Comparison of ENCODE assay signal across 20 cellular contexts in the genomic region with DNA sequence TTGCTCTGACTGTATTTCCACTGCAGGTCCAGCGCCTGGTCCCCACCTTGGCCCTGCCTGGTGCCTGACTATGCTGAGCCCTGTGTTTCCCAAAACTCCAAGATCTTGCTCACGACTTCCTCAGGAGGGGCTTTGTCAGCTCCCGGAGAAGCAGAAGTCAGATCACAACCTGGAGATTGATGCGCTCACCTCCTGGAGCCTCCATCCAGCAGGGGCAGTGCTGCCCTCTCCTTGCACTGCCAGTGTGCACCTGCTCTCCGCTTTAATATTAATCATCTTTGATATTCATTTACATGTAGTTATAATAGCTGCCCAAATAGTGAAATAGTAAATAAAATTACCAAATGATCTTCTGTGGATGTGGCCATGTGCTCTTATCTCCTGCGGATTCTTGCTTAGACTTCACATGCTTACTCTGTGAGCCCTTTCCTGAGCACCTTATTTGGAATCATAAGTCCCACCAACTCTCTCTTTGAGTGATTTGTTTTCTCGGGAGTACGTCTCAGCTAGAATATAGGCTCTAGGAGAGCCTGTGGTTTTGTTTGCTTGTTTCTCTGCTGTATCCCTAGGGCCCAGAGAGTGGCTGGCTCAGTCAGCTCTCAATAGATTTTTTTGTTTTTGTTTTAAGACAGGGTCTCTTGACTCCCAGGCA. TPM values are rescaled to one million over a fixed set of nuclear protein-coding genes. Genes with fewer than 3 reads are reported as not detected.
DNase-seq lines count a peak whose midpoint lies in the region; ATAC-seq, FAIRE-seq and TF ChIP-seq lines count a peak whose summit lies in the region.
"Had no signal": no experiment of that assay in that cellular context is flagged by ENCODE, and none has a peak within 500 bp of the region (broad histone marks: within the 10 kb centered on the region; RNA-seq: fewer than 3 reads in every experiment).

No MANE protein-coding gene starts in this region.

- CTCF ChIA-PET in A549 (lab: Yijun Ruan, JAX) (interaction anchor here (0.6 to 4.8 kb wide), 6 partner anchors 9 to 340 kb away, joined by 3 to 25 read pairs (median 4); no protein-coding TSS in a partner anchor), Calu3 (lab: Charles Lee) (interaction anchor here (0.7 kb wide), 1 partner anchor 18 kb away, joined by 3 read pairs; no protein-coding TSS in a partner anchor)
- CTCF ChIA-PET in CD8-positive, alpha-beta memory T cell (lab: Charles Lee) = interaction anchor here (1.0 to 1.4 kb wide), 2 partner anchors 10 to 13 kb away, joined by 3 to 4 read pairs; no protein-coding TSS in a partner anchor

- H3K27ac ChIP-seq in A549 (no peak overlapping the region), lower lobe of right lung (no peak overlapping the region)
- H3K27ac ChIP-seq in CD8-positive, alpha-beta memory T cell (ENCODE audit: low read depth, low read length) = no peak overlapping the region
- H3K27ac ChIP-seq: spleen, stomach had no signal

- H3K27me3 Mint-ChIP-seq in CD8-positive, alpha-beta memory T cell = no peaks in the 10 kb centered on the region
- H3K27me3 Mint-ChIP-seq in T-helper 17 cell (no peaks in the 10 kb centered on the region), Calu3 (ENCODE audit: unreplicated experiment) (no peaks in the 10 kb centered on the region)
- H3K27me3 Mint-ChIP-seq: activated CD4-positive, alpha-beta T cell treated with anti-CD3 and anti-CD28 coated beads, Interleukin-2, amount 10 ng/mL, durations not matched to agents 24 days and 14 days; activated naive CD4-positive, alpha-beta T cell treated with anti-CD3 and anti-CD28 coated beads, Interleukin-2, amount 10 ng/mL, durations not matched to agents 7 days and 5 days had no signal

- DNase-seq in A549 (ENCODE audit: low read depth in 1 of 2, low spot score in 1 of 2) (no peak), T-helper 17 cell (no peak), lower lobe of right lung (peak; percentile 17), Calu3 (no peak)
- DNase-seq in CD8-positive, alpha-beta memory T cell = no peak
- DNase-seq in activated CD4-positive, alpha-beta T cell treated with anti-CD3 and anti-CD28 coated beads, Interleukin-2, amount 50 U/mL, for 1 hour = no peak
- DNase-seq: activated CD4-positive, alpha-beta T cell treated with anti-CD3 and anti-CD28 coated beads, Interleukin-2, amount 10 ng/mL, durations not matched to agents 24 days and 14 days; activated naive CD4-positive, alpha-beta T cell treated with anti-CD3 and anti-CD28 coated beads, Interleukin-2, amount 10 ng/mL, durations not matched to agents 7 days and 5 days; COR-L47; NCI-H1417; NCI-H524 treated with DMSO at 0.1 percent for 48 hours; spleen; stimulated activated CD4-positive, alpha-beta T cell treated with anti-CD3 and anti-CD28 coated beads, Interleukin-4, amount 100 ng/mL, for 4 hours; stomach had no signal

- ATAC-seq in A549 = peak; percentile 64 to 67; a peak in 4 of 6 replicates
- ATAC-seq in T-helper 17 cell = no peak
- ATAC-seq in lower lobe of right lung = no peak
- ATAC-seq in HG03159 (IDR thresholded peaks at IDR 0.05; ENCODE audit: unreplicated experiment) = no peak
- no peak for ATAC-seq in GM18870 (IDR thresholded peaks at IDR 0.05; ENCODE audit: unreplicated experiment)

- no peak overlapping the region for H3K4me3 ChIP-seq in A549
- no peak overlapping the region for H3K4me3 ChIP-seq in CD8-positive, alpha-beta memory T cell (ENCODE audit: low read length)
- H3K4me3 ChIP-seq in lower lobe of right lung = no peak overlapping the region
- H3K4me3 ChIP-seq: spleen, stomach had no signal

- no peaks in the 10 kb centered on the region for H3K9me3 Mint-ChIP-seq in CD8-positive, alpha-beta memory T cell
- H3K9me3 Mint-ChIP-seq in Calu3 (ENCODE audit: low read depth, unreplicated experiment) = no peaks in the 10 kb centered on the region
- H3K9me3 Mint-ChIP-seq: activated CD4-positive, alpha-beta T cell treated with anti-CD3 and anti-CD28 coated beads, Interleukin-2, amount 10 ng/mL, durations not matched to agents 24 days and 14 days; activated naive CD4-positive, alpha-beta T cell treated with anti-CD3 and anti-CD28 coated beads, Interleukin-2, amount 10 ng/mL, durations not matched to agents 7 days and 5 days had no signal

- H3K9me3 ChIP-seq in A549 (no peaks in the 10 kb centered on the region), T-helper 17 cell (ENCODE audit: control insufficient read depth, low read length, poor library complexity, severe bottlenecking) (no peaks in the 10 kb centered on the region), lower lobe of right lung (no peaks in the 10 kb centered on the region)
- H3K9me3 ChIP-seq in CD8-positive, alpha-beta memory T cell (ENCODE audit: low read length) = no peaks in the 10 kb centered on the region
- H3K9me3 ChIP-seq: neutrophil, spleen, stomach had no signal

- POLR2A ChIA-PET in A549 (lab: Yijun Ruan, JAX) = interaction anchor here (0.8 kb wide), 1 partner anchor 18 kb away, joined by 3 read pairs; no protein-coding TSS in a partner anchor
- POLR2A ChIA-PET in CD8-positive, alpha-beta memory T cell (lab: Charles Lee) = interaction anchor here (0.5 to 0.6 kb wide), 3 partner anchors 21 to 136 kb away, joined by 3 to 8 read pairs (median 3); no protein-coding TSS in a partner anchor

- no peak for TF ChIP-seq EP300 in A549 (IDR thresholded peaks at IDR 0.05)

- H3K4me1 ChIP-seq in A549 (peaks cover 10% of the 10 kb centered on the region), lower lobe of right lung (peaks cover 25% of the 10 kb centered on the region)
- H3K4me1 ChIP-seq in CD8-positive, alpha-beta memory T cell (ENCODE audit: insufficient read depth, low read length) = peaks cover 14% of the 10 kb centered on the region

- no peaks in the 10 kb centered on the region for H3K36me3 ChIP-seq in CD8-positive, alpha-beta memory T cell (ENCODE audit: insufficient read depth, low read length)
- H3K36me3 ChIP-seq in lower lobe of right lung = peaks cover 13% of the 10 kb centered on the region

- no peak for TF ChIP-seq POLR2A in A549 (IDR thresholded peaks at IDR 0.05; ENCODE audit: low read length)

- no peak overlapping the region for H3K4me2 ChIP-seq in A549

- no peak for FAIRE-seq in A549 (lab: Jason Lieb, UNC)
- FAIRE-seq: astrocyte, TTC549 had no signal

- H3K36me3 Mint-ChIP-seq in CD8-positive, alpha-beta memory T cell = peaks cover 0 to 33% (median 5%) of the 10 kb centered on the region in 3 donors
- H3K36me3 Mint-ChIP-seq in T-helper 17 cell (ENCODE audit: low read depth) (peaks cover 6% of the 10 kb centered on the region), Calu3 (ENCODE audit: insufficient read depth, unreplicated experiment) (peaks cover 7% of the 10 kb centered on the region)

- no TSS peak for BruUV-seq in Calu3 (replicated peaks; lab: Mats Ljungman, UMichigan)

- TF ChIP-seq RAD21 in A549 (conservative IDR thresholded peaks at IDR 0.05 in 1 of 2, IDR thresholded peaks at IDR 0.05 in 1 of 2) = no peak

- H3K4me3 Mint-ChIP-seq in CD8-positive, alpha-beta memory T cell = no peak overlapping the region
- peak overlapping the region; percentile 43 for H3K4me3 Mint-ChIP-seq in T-helper 17 cell
- no peak overlapping the region for H3K4me3 Mint-ChIP-seq in Calu3 (ENCODE audit: low read depth, unreplicated experiment)
- H3K4me3 Mint-ChIP-seq: activated CD4-positive, alpha-beta T cell treated with anti-CD3 and anti-CD28 coated beads, Interleukin-2, amount 10 ng/mL, durations not matched to agents 24 days and 14 days; activated naive CD4-positive, alpha-beta T cell treated with anti-CD3 and anti-CD28 coated beads, Interleukin-2, amount 10 ng/mL, durations not matched to agents 7 days and 5 days had no signal

- H3K4me1 Mint-ChIP-seq in CD8-positive, alpha-beta memory T cell = peaks cover 41 to 63% (median 47%) of the 10 kb centered on the region in 3 donors
- H3K4me1 Mint-ChIP-seq in T-helper 17 cell = peaks cover 32% of the 10 kb centered on the region
- peaks cover 11% of the 10 kb centered on the region for H3K4me1 Mint-ChIP-seq in Calu3 (ENCODE audit: low read depth, unreplicated experiment)

- H3K27ac Mint-ChIP-seq in CD8-positive, alpha-beta memory T cell = peak overlapping the region in 5 of 8 donors; percentile 8 to 84 (median 66)
- H3K27ac Mint-ChIP-seq in T-helper 17 cell (no peak overlapping the region), Calu3 (ENCODE audit: unreplicated experiment) (no peak overlapping the region)
- H3K27ac Mint-ChIP-seq: activated CD4-positive, alpha-beta T cell treated with anti-CD3 and anti-CD28 coated beads, Interleukin-2, amount 10 ng/mL, durations not matched to agents 24 days and 14 days; activated naive CD4-positive, alpha-beta T cell treated with anti-CD3 and anti-CD28 coated beads, Interleukin-2, amount 10 ng/mL, durations not matched to agents 7 days and 5 days had no signal

- 88% methylated on average over 8 of the region's 8 CpGs for WGBS in A549 (ENCODE audit: missing lambda C conversion rate)

- H3K27me3 ChIP-seq in CD8-positive, alpha-beta memory T cell (ENCODE audit: insufficient read depth, low read length, poor library complexity, severe bottlenecking) = no peaks in the 10 kb centered on the region
- no peaks in the 10 kb centered on the region for H3K27me3 ChIP-seq in lower lobe of right lung (ENCODE audit: low read depth)
- H3K27me3 ChIP-seq: neutrophil, spleen, stomach had no signal

- intact Hi-C loops in lower lobe of right lung (cut with DNase I) (no loop called here), Calu3 (cut with micrococcal nuclease; ENCODE audit: unreplicated experiment) (no loop called here)

- TF ChIP-seq CTCF in A549 (IDR thresholded peaks at IDR 0.05) (no peak), lower lobe of right lung (IDR thresholded peaks at IDR 0.05) (no peak), Calu3 (IDR thresholded peaks at IDR 0.05; ENCODE audit: unreplicated experiment) (no peak)

RNA-seq across cellular contexts. Expression of a gene that starts 17.4 kb away (rescaled TPM):
- polyA plus RNA-seq in A549 (2011; rRNA removed) (6.9 and 10.9 TPM in 2 replicates), A549 (2017; fragmentation: RNase III; extraction: RNeasy Plus Mini Kit Qiagen cat#74134 plus additional on column Dnase treatment) (11.0 to 12.0 TPM (median 11.4 TPM) in 3 replicates)
- 13.0 and 14.9 TPM in 2 replicates for polyA plus RNA-seq in A549 (2012; cell fraction: cytosol; rRNA removed)
- 12.1 and 13.4 TPM in 2 replicates for polyA plus RNA-seq in A549 (2012; cell fraction: nucleus; rRNA removed)
- polyA minus RNA-seq in A549 (2011; rRNA and poly(A)+ RNA removed) = 12.1 and 12.8 TPM in 2 replicates
- 10 to 100 TPM; 30.4 to 30.9 TPM for total RNA-seq in CD8-positive, alpha-beta memory T cell
- polyA plus RNA-seq in CD8-positive, alpha-beta memory T cell = 9.1 TPM
- total RNA-seq in T-helper 17 cell (10 to 100 TPM; 28.4 to 33.2 TPM), lower lobe of right lung (27.8 TPM), Calu3 (2022) (37.0 and 38.5 TPM in 2 replicates)

RNA-seq across cellular contexts. Expression of a gene that starts 43.8 kb away (rescaled TPM):
- polyA plus RNA-seq in A549 (2011; rRNA removed) (not detected in 2 replicates), A549 (2017; fragmentation: RNase III; extraction: RNeasy Plus Mini Kit Qiagen cat#74134 plus additional on column Dnase treatment) (0.26 TPM in 1 of 3 replicates, not detected in the others)
- polyA plus RNA-seq in A549 (2012; cell fraction: cytosol; rRNA removed) = 0.08 and 0.19 TPM in 2 replicates
- 0.67 and 1.3 TPM in 2 replicates for polyA plus RNA-seq in A549 (2012; cell fraction: nucleus; rRNA removed)
- not detected in 2 replicates for polyA minus RNA-seq in A549 (2011; rRNA and poly(A)+ RNA removed)
- 1 to 10 TPM in 1 of 2 experiments, under 1 TPM in 1; 0.57 to 1.0 TPM for total RNA-seq in CD8-positive, alpha-beta memory T cell
- 4.0 TPM for polyA plus RNA-seq in CD8-positive, alpha-beta memory T cell
- total RNA-seq in T-helper 17 cell (1 to 10 TPM; 6.4 to 6.8 TPM), lower lobe of right lung (20.1 TPM), Calu3 (2022) (2.2 and 4.9 TPM in 2 replicates)
- total RNA-seq: Daoy had no signal

RNA-seq across cellular contexts. Expression of a gene that starts 51.2 kb away (rescaled TPM):
- polyA plus RNA-seq in A549 (2011; rRNA removed) (1,000 and 1,241 TPM in 2 replicates), A549 (2017; fragmentation: RNase III; extraction: RNeasy Plus Mini Kit Qiagen cat#74134 plus additional on column Dnase treatment) (364 to 433 TPM (median 402 TPM) in 3 replicates)
- 89.4 and 161 TPM in 2 replicates for polyA plus RNA-seq in A549 (2012; cell fraction: cytosol; rRNA removed)
- 102 and 118 TPM in 2 replicates for polyA plus RNA-seq in A549 (2012; cell fraction: nucleus; rRNA removed)
- 1,532 and 1,583 TPM in 2 replicates for polyA minus RNA-seq in A549 (2011; rRNA and poly(A)+ RNA removed)
- total RNA-seq in CD8-positive, alpha-beta memory T cell = 100 to 1,000 TPM; 694 to 710 TPM
- polyA plus RNA-seq in CD8-positive, alpha-beta memory T cell = 283 TPM
- total RNA-seq in T-helper 17 cell (100 to 1,000 TPM; 235 to 238 TPM), lower lobe of right lung (603 TPM), Calu3 (2022) (1,253 and 1,434 TPM in 2 replicates)

RNA-seq across cellular contexts. Expression of a gene that starts 56.7 kb away (rescaled TPM):
- polyA plus RNA-seq in A549 (2011; rRNA removed) (57.4 and 110 TPM in 2 replicates), A549 (2017; fragmentation: RNase III; extraction: RNeasy Plus Mini Kit Qiagen cat#74134 plus additional on column Dnase treatment) (153 to 166 TPM (median 153 TPM) in 3 replicates)
- 145 and 194 TPM in 2 replicates for polyA plus RNA-seq in A549 (2012; cell fraction: cytosol; rRNA removed)
- 436 and 532 TPM in 2 replicates for polyA plus RNA-seq in A549 (2012; cell fraction: nucleus; rRNA removed)
- 132 and 144 TPM in 2 replicates for polyA minus RNA-seq in A549 (2011; rRNA and poly(A)+ RNA removed)
- 100 to 1,000 TPM in 1 of 2 experiments, 10 to 100 TPM in 1; 94.0 to 103 TPM for total RNA-seq in CD8-positive, alpha-beta memory T cell
- polyA plus RNA-seq in CD8-positive, alpha-beta memory T cell = 21.0 TPM
- total RNA-seq in T-helper 17 cell (100 to 1,000 TPM; 137 to 168 TPM), lower lobe of right lung (105 TPM), Calu3 (2022) (610 and 613 TPM in 2 replicates)

Comparison
In these comparisons a context has a peak if more than half of its experiments do, and no peak if none do; other contexts are left out.
1. ATAC-seq: peak in A549 (2 of 2); none in T-helper 17 cell (single experiment), lower lobe of right lung (0 of 2), HG03159 (single experiment) and GM18870 (single experiment).
2. H3K27ac Mint-ChIP-seq: peak in CD8-positive, alpha-beta memory T cell (5 of 8); none in T-helper 17 cell (single experiment) and Calu3 (single experiment).